Comparison of ENCODE assay signal across 8 cellular contexts in genomic region chr6:21596379-21597242, GRCh38. TPM values are rescaled to one million over a fixed set of nuclear protein-coding genes. Genes with fewer than 3 reads are reported as not detected.
A peak's percentile ranks its signal among the peaks of the same experiment; 100 is the strongest.
DNase-seq lines count a peak whose midpoint lies in the region; ATAC-seq, FAIRE-seq and TF ChIP-seq lines count a peak whose summit lies in the region.

No MANE protein-coding gene starts in this region.

- H3K9ac ChIP-seq in endothelial cell of umbilical vein (replicated peaks; ENCODE audit: extremely low read depth, insufficient read depth, low read length): peak overlapping the region; percentile 98
- H3K9ac ChIP-seq in mesenchymal stem cell (ENCODE audit: low read length): peak overlapping the region; percentile 97

- H3K27me3 ChIP-seq in endothelial cell of umbilical vein (ENCODE audit: control insufficient read depth in 2 of 2, insufficient read depth in 2 of 2, low read length in 2 of 2): no peaks in the 10 kb centered on the region
- no peaks in the 10 kb centered on the region for H3K27me3 ChIP-seq in mesenchymal stem cell (ENCODE audit: control insufficient read depth in 1 of 2, insufficient read depth in 1 of 2, low read length in 2 of 2)
- H3K27me3 ChIP-seq in suprapubic skin: no peaks in the 10 kb centered on the region

- H3K36me3 ChIP-seq in endothelial cell of umbilical vein (ENCODE audit: control insufficient read depth in 2 of 2, extremely low read depth in 1 of 2, insufficient read depth in 2 of 2, low read length in 2 of 2): peaks cover 2 to 17% of the 10 kb centered on the region in 2 experiments
- peaks cover 0 to 16% of the 10 kb centered on the region in 2 experiments for H3K36me3 ChIP-seq in mesenchymal stem cell (ENCODE audit: control insufficient read depth in 1 of 2, insufficient read depth in 2 of 2, low read depth in 1 of 2, low read length in 2 of 2)
- no peaks in the 10 kb centered on the region for H3K36me3 ChIP-seq in suprapubic skin

- H3K9me1 ChIP-seq in endothelial cell of umbilical vein (replicated peaks; ENCODE audit: control insufficient read depth, extremely low read depth, insufficient read depth, low read length): no peaks in the 10 kb centered on the region

- H2AFZ ChIP-seq in endothelial cell of umbilical vein (ENCODE audit: low read depth, low read length): no peak overlapping the region
- H2AFZ ChIP-seq in mesenchymal stem cell (ENCODE audit: low read depth, low read length): no peak overlapping the region

- H2AK5ac ChIP-seq in mesenchymal stem cell (ENCODE audit: low read length, severe bottlenecking): peak overlapping the region; percentile 46

- H3K27ac ChIP-seq in endothelial cell of umbilical vein (ENCODE audit: insufficient read depth, low read depth, low read length) (peak overlapping the region; percentile 94), mesenchymal stem cell (ENCODE audit: low read length, poor library complexity, severe bottlenecking) (peak overlapping the region; percentile 92), suprapubic skin (peak overlapping the region; percentile 93)

- no peak overlapping the region for H3K14ac ChIP-seq in mesenchymal stem cell (ENCODE audit: low read length in 2 of 2)

- BruUV-seq in endothelial cell of umbilical vein (replicated peaks; lab: Mats Ljungman, UMichigan): TSS peak; percentile 37

- peaks cover 2% of the 10 kb centered on the region for H3K79me1 ChIP-seq in mesenchymal stem cell (replicated peaks; ENCODE audit: low read length, poor library complexity, severe bottlenecking)

- peak overlapping the region; percentile 28 to 99 for H3K18ac ChIP-seq in mesenchymal stem cell (ENCODE audit: low read depth in 1 of 2, low read length in 2 of 2)

- intact Hi-C loops in endothelial cell of umbilical vein (cut with micrococcal nuclease): loop anchor here (1.0 to 10.0 kb wide), 14 partner anchors 38 to 1286 kb away; no protein-coding TSS in a partner anchor

- in situ Hi-C loops in GM13976 (cut with MboI; ENCODE audit: low sequenced_read_pairs, unreplicated experiment): loop anchor here (25.0 kb wide), 2 partner anchors 659 to 734 kb away; no protein-coding TSS in a partner anchor

- peak overlapping the region; percentile 50 for H4K8ac ChIP-seq in mesenchymal stem cell (ENCODE audit: low read length)

- peak overlapping the region; percentile 51 for H2BK5ac ChIP-seq in mesenchymal stem cell (ENCODE audit: low read depth, low read length, poor library complexity, severe bottlenecking)

- DNase-seq in AG10803 (ENCODE audit: low read depth) (peak; percentile 57), GM13976 (ENCODE audit: low spot score) (peak; percentile 51), NCI-H146 treated with DMSO at 0.1 percent for 48 hours (lab: John Stamatoyannopoulos, UW; ENCODE audit: unreplicated experiment) (peak; percentile 56), endothelial cell of umbilical vein (ENCODE audit: low read depth, low spot score) (peak; percentile 71), mesenchymal stem cell (peak; percentile 71), suprapubic skin (ENCODE audit: low spot score in 2 of 2) (peak in 1 of 2 donors; percentile 69)

- H4K91ac ChIP-seq in mesenchymal stem cell (ENCODE audit: low read length): peak overlapping the region; percentile 83

- no peak for TF ChIP-seq EP300 in suprapubic skin (IDR thresholded peaks at IDR 0.05)

- peak overlapping the region; percentile 71 for H2BK120ac ChIP-seq in mesenchymal stem cell (ENCODE audit: low read depth, low read length)

- no peak overlapping the region for H3K23ac ChIP-seq in mesenchymal stem cell (ENCODE audit: low read length in 2 of 2)

- ATAC-seq in HG03280 (IDR thresholded peaks at IDR 0.05; ENCODE audit: unreplicated experiment): no peak

- WGBS in mesenchymal stem cell: 1% methylated on average over 25 of the region's 37 CpGs
- under 1% methylated on average over 36 of the region's 37 CpGs for WGBS in suprapubic skin

- POLR2A ChIA-PET in endothelial cell of umbilical vein (lab: Charles Lee): interaction anchor here (0.6 to 0.9 kb wide), 3 partner anchors 9 to 325 kb away, joined by 3 to 7 read pairs (median 3); no protein-coding TSS in a partner anchor

- peak; percentile 64 for TF ChIP-seq CTCF in AG10803 (conservative IDR thresholded peaks at IDR 0.05; ENCODE audit: low read length)
- peak; percentile 18 for TF ChIP-seq CTCF in GM13976 (IDR thresholded peaks at IDR 0.05; ENCODE audit: borderline replicate concordance, control extremely low read depth, extremely low read depth, insufficient read depth, missing control alignments)
- no peak for TF ChIP-seq CTCF in WI38 (IDR thresholded peaks at IDR 0.05; ENCODE audit: low read depth, low read length)
- peak in 1 of 2 donors; percentile 19 for TF ChIP-seq CTCF in endothelial cell of umbilical vein (IDR thresholded peaks at IDR 0.05; ENCODE audit: extremely low read depth in 1 of 2, insufficient read depth in 1 of 2, low read depth in 1 of 2, low read length in 2 of 2)
- peak; percentile 7 to 44 for TF ChIP-seq CTCF in suprapubic skin (IDR thresholded peaks at IDR 0.05)

- peaks cover 19% of the 10 kb centered on the region for H3K4me1 ChIP-seq in endothelial cell of umbilical vein (ENCODE audit: control insufficient read depth, extremely low read depth, insufficient read depth, low read length)
- H3K4me1 ChIP-seq in mesenchymal stem cell (ENCODE audit: control insufficient read depth, insufficient read depth, low read depth, low read length): peaks cover 1% of the 10 kb centered on the region
- peaks cover 20% of the 10 kb centered on the region for H3K4me1 ChIP-seq in suprapubic skin

- FAIRE-seq in endothelial cell of umbilical vein (lab: Jason Lieb, UNC): peak; percentile 55

- CTCF ChIA-PET in endothelial cell of umbilical vein (lab: Charles Lee): interaction anchor here (0.6 to 1.9 kb wide), 11 partner anchors 9 to 1232 kb away, joined by 3 to 5 read pairs (median 3); no protein-coding TSS in a partner anchor

- H3K4me3 ChIP-seq in AG10803 (ENCODE audit: low read length): peak overlapping the region; percentile 81
- peak overlapping the region; percentile 75 for H3K4me3 ChIP-seq in WI38 (ENCODE audit: low read depth, low read length)
- H3K4me3 ChIP-seq in endothelial cell of umbilical vein (replicated peaks in 1 of 3; ENCODE audit: insufficient read depth in 1 of 3, low read depth in 1 of 3, low read length in 3 of 3): peak overlapping the region; percentile 85 to 100 (median 98)
- H3K4me3 ChIP-seq in mesenchymal stem cell (ENCODE audit: insufficient read depth in 1 of 2, low read depth in 1 of 2, low read length in 2 of 2): peak overlapping the region; percentile 96 to 97
- H3K4me3 ChIP-seq in suprapubic skin: peak overlapping the region; percentile 67

- H3K4ac ChIP-seq in mesenchymal stem cell (ENCODE audit: low read depth in 1 of 2, low read length in 2 of 2): peak overlapping the region in 1 of 2 experiments; percentile 78

- H3K9me3 ChIP-seq in endothelial cell of umbilical vein (replicated peaks; ENCODE audit: control insufficient read depth, insufficient read depth, low read length) (no peaks in the 10 kb centered on the region), mesenchymal stem cell (ENCODE audit: control insufficient read depth, low read length) (no peaks in the 10 kb centered on the region), suprapubic skin (no peaks in the 10 kb centered on the region)

- peak overlapping the region in 1 of 2 experiments; percentile 64 for H2BK12ac ChIP-seq in mesenchymal stem cell (ENCODE audit: low read length in 2 of 2)

- H2BK15ac ChIP-seq in mesenchymal stem cell (ENCODE audit: low read depth, poor library complexity, severe bottlenecking): peak overlapping the region; percentile 26

- TF ChIP-seq POLR2A in endothelial cell of umbilical vein (IDR thresholded peaks at IDR 0.05; ENCODE audit: low read depth, low read length) (no peak), suprapubic skin (IDR thresholded peaks at IDR 0.05) (no peak)

- peak overlapping the region; percentile 99 for H3K4me2 ChIP-seq in endothelial cell of umbilical vein (ENCODE audit: insufficient read depth, low read length)
- peak overlapping the region; percentile 65 for H3K4me2 ChIP-seq in mesenchymal stem cell (ENCODE audit: low read length, poor library complexity, severe bottlenecking)

- dilution Hi-C loops in endothelial cell of umbilical vein (cut with MboI; ENCODE audit: extremely low pct_ligation_motif_present, low sequenced_read_pairs): no loop called here

- H4K20me1 ChIP-seq in endothelial cell of umbilical vein (replicated peaks; ENCODE audit: control insufficient read depth, extremely low read depth, insufficient read depth, low read length): peaks cover 11% of the 10 kb centered on the region

- peaks cover 58% of the 10 kb centered on the region for H3K79me2 ChIP-seq in endothelial cell of umbilical vein (ENCODE audit: control insufficient read depth, insufficient read depth, low read length)

TF ChIP-seq in endothelial cell of umbilical vein, 7 proteins besides CTCF, POLR2A, EP300 and RAD21:
- no peak for TF ChIP-seq MYC (IDR thresholded peaks at IDR 0.05; ENCODE audit: low read depth, low read length)
- peak; percentile 38 for TF ChIP-seq POLR2AphosphoS5 (IDR thresholded peaks at IDR 0.05; ENCODE audit: insufficient read depth, low read depth, low read length)
- no peak for TF ChIP-seq GATA2 (IDR thresholded peaks at IDR 0.05; ENCODE audit: insufficient read depth, insufficient read length, low read depth, low read length)
- TF ChIP-seq, protein P1, sequence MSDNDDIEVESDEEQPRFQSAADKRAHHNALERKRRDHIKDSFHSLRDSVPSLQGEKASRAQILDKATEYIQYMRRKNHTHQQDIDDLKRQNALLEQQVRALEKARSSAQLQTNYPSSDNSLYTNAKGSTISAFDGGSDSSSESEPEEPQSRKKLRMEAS (IDR thresholded peaks at IDR 0.05; ENCODE audit: insufficient read depth, insufficient read length): no peak

RNA-seq across cellular contexts. Expression of gene SOX4, which starts 3.1 kb away (rescaled TPM):
- total RNA-seq in endothelial cell of umbilical vein: 121 and 127 TPM in 2 replicates
- 18.5 and 20.4 TPM in 2 replicates for polyA plus RNA-seq in endothelial cell of umbilical vein
- 17.6 and 22.6 TPM in 2 replicates for polyA plus RNA-seq in endothelial cell of umbilical vein (2011; cell fraction: cytosol; rRNA removed)
- 35.2 and 46.7 TPM in 2 replicates for polyA plus RNA-seq in endothelial cell of umbilical vein (2011; cell fraction: nucleus; rRNA removed)
- 66.1 and 81.9 TPM in 2 replicates for polyA plus RNA-seq in endothelial cell of umbilical vein (2012)
- polyA minus RNA-seq in endothelial cell of umbilical vein: 43.4 and 49.9 TPM in 2 replicates
- 4.7 TPM for polyA minus RNA-seq in endothelial cell of umbilical vein (2011; cell fraction: cytosol; rRNA and poly(A)+ RNA removed)
- 54.9 and 59.8 TPM in 2 replicates for polyA minus RNA-seq in endothelial cell of umbilical vein (2011; cell fraction: nucleus; rRNA and poly(A)+ RNA removed)
- polyA plus RNA-seq in mesenchymal stem cell (2013, experiment 1 of 2): 50.2 TPM
- polyA plus RNA-seq in mesenchymal stem cell (2013, experiment 2 of 2): 50.6 TPM
- total RNA-seq in suprapubic skin: 10 to 100 TPM; 10.9 to 16.7 (median 15.8) TPM
